In genomic region chr11:119066481-119066880, GRCh38 we compare ENCODE assay signal across 10 cellular contexts. TPM values are rescaled to one million over a fixed set of nuclear protein-coding genes. Genes with fewer than 3 reads are reported as not detected.
DNase-seq lines count a peak whose midpoint lies in the region; ATAC-seq and TF ChIP-seq lines count a peak whose summit lies in the region.
"Had no signal": no experiment of that assay in that cellular context is flagged by ENCODE, and none has a peak within 500 bp of the region (broad histone marks: within the 10 kb centered on the region; RNA-seq: fewer than 3 reads in every experiment).

No MANE protein-coding gene starts in this region.

- H3K36me3 Mint-ChIP-seq in activated naive CD8-positive, alpha-beta T cell = no peaks in the 10 kb centered on the region

- no peaks in the 10 kb centered on the region for H3K9me3 Mint-ChIP-seq in activated naive CD8-positive, alpha-beta T cell (ENCODE audit: low read depth)

- peak overlapping the region; percentile 95 for H3K4me3 Mint-ChIP-seq in activated naive CD8-positive, alpha-beta T cell

- TF ChIP-seq CTCF in left ventricle myocardium inferior (IDR thresholded peaks at IDR 0.05; ENCODE audit: borderline replicate concordance) (no peak), lower lobe of right lung (IDR thresholded peaks at IDR 0.05) (no peak), upper lobe of right lung (IDR thresholded peaks at IDR 0.05) (no peak)

- H3K4me1 ChIP-seq in left ventricle myocardium inferior (peaks cover 52% of the 10 kb centered on the region), lower lobe of right lung (peaks cover 29% of the 10 kb centered on the region), upper lobe of right lung (peaks cover 22% of the 10 kb centered on the region)

- peak overlapping the region; percentile 91 for H3K27ac ChIP-seq in left ventricle myocardium inferior (replicated peaks)
- peak overlapping the region; percentile 93 for H3K27ac ChIP-seq in lower lobe of right lung
- peak overlapping the region; percentile 91 for H3K27ac ChIP-seq in upper lobe of right lung
- H3K27ac ChIP-seq: foreskin keratinocyte had no signal

- H3K27ac Mint-ChIP-seq in activated naive CD8-positive, alpha-beta T cell = peak overlapping the region; percentile 98

- peaks cover 21% of the 10 kb centered on the region for H3K36me3 ChIP-seq in left ventricle myocardium inferior
- peaks cover 25% of the 10 kb centered on the region for H3K36me3 ChIP-seq in lower lobe of right lung
- peaks cover 21% of the 10 kb centered on the region for H3K36me3 ChIP-seq in upper lobe of right lung

- H3K9me3 ChIP-seq in left ventricle myocardium inferior (replicated peaks) (no peaks in the 10 kb centered on the region), lower lobe of right lung (no peaks in the 10 kb centered on the region), upper lobe of right lung (no peaks in the 10 kb centered on the region)

- DNase-seq in left ventricle myocardium inferior = no peak
- DNase-seq in left cardiac atrium = no peak
- DNase-seq in lower lobe of right lung = no peak
- DNase-seq in upper lobe of right lung = no peak
- DNase-seq in mesenteric fat pad (ENCODE audit: low spot score) = no peak
- DNase-seq in globus pallidus (ENCODE audit: low spot score) = no peak
- DNase-seq in DMS79 (lab: John Stamatoyannopoulos, UW) = no peak
- DNase-seq: foreskin keratinocyte, NCI-H1694 had no signal

- intact Hi-C loops in left ventricle myocardium inferior (cut with micrococcal nuclease) = no loop called here
- intact Hi-C loops in left cardiac atrium (cut with DNase I) = no loop called here
- intact Hi-C loops in lower lobe of right lung (cut with DNase I) = no loop called here
- intact Hi-C loops in upper lobe of right lung (cut with DNase I) = no loop called here

- ATAC-seq in left cardiac atrium = no peak
- no peak for ATAC-seq in lower lobe of right lung
- ATAC-seq in upper lobe of right lung = no peak

- no peaks in the 10 kb centered on the region for H3K27me3 ChIP-seq in left ventricle myocardium inferior (ENCODE audit: low read depth)
- no peaks in the 10 kb centered on the region for H3K27me3 ChIP-seq in lower lobe of right lung (ENCODE audit: low read depth)
- no peaks in the 10 kb centered on the region for H3K27me3 ChIP-seq in upper lobe of right lung
- H3K27me3 ChIP-seq: foreskin keratinocyte had no signal

- no peaks in the 10 kb centered on the region for H3K27me3 Mint-ChIP-seq in activated naive CD8-positive, alpha-beta T cell

- H3K4me1 Mint-ChIP-seq in activated naive CD8-positive, alpha-beta T cell (ENCODE audit: low read depth) = peaks cover 41% of the 10 kb centered on the region

- H3K4me3 ChIP-seq in left ventricle myocardium inferior (peak overlapping the region; percentile 94), lower lobe of right lung (peak overlapping the region; percentile 97), upper lobe of right lung (peak overlapping the region; percentile 96)

RNA-seq across cellular contexts. Expression of gene VPS11, which starts 1.1 kb away (rescaled TPM):
- total RNA-seq in left ventricle myocardium inferior (22.0 TPM), left cardiac atrium (10 to 100 TPM; 20.1 to 23.2 TPM), lower lobe of right lung (45.6 TPM), upper lobe of right lung (41.5 TPM), mesenteric fat pad (33.3 TPM)

RNA-seq across cellular contexts. Expression of gene HYOU1, which starts 9.5 kb away (rescaled TPM):
- total RNA-seq in left ventricle myocardium inferior (71.8 TPM), left cardiac atrium (100 to 1,000 TPM; 114 to 122 TPM), lower lobe of right lung (115 TPM), upper lobe of right lung (142 TPM), mesenteric fat pad (115 TPM)

RNA-seq across cellular contexts. Expression of gene HMBS, which starts 18.2 kb away (rescaled TPM):
- total RNA-seq in left ventricle myocardium inferior (25.2 TPM), left cardiac atrium (10 to 100 TPM; 19.8 to 23.2 TPM), lower lobe of right lung (16.7 TPM), upper lobe of right lung (19.5 TPM), mesenteric fat pad (22.2 TPM)

RNA-seq across cellular contexts. Expression of gene DPAGT1, which starts 35.2 kb away (rescaled TPM):
- total RNA-seq in left ventricle myocardium inferior = 15.4 TPM
- total RNA-seq in left cardiac atrium = 10 to 100 TPM; 25.9 to 27.7 TPM
- 40.6 TPM for total RNA-seq in lower lobe of right lung
- 38.4 TPM for total RNA-seq in upper lobe of right lung
- 40.9 TPM for total RNA-seq in mesenteric fat pad

RNA-seq across cellular contexts. Expression of gene SLC37A4, which starts 35.8 kb away (rescaled TPM):
- 5.4 TPM for total RNA-seq in left ventricle myocardium inferior
- 1 to 10 TPM; 7.2 to 8.4 TPM for total RNA-seq in left cardiac atrium
- total RNA-seq in lower lobe of right lung = 13.2 TPM
- 19.3 TPM for total RNA-seq in upper lobe of right lung
- total RNA-seq in mesenteric fat pad = 10.2 TPM
